In genomic region chr22:36822581-36822980, GRCh38 we compare ENCODE assay signal across 23 cellular contexts. TPM values are rescaled to one million over a fixed set of nuclear protein-coding genes. Genes with fewer than 3 reads are reported as not detected.
DNase-seq lines count a peak whose midpoint lies in the region; TF ChIP-seq lines count a peak whose summit lies in the region.
"Had no signal": no experiment of that assay in that cellular context is flagged by ENCODE, and none has a peak within 500 bp of the region (broad histone marks: within the 10 kb centered on the region; RNA-seq: fewer than 3 reads in every experiment).

No MANE protein-coding gene starts in this region.

- H3K27me3 ChIP-seq in H7 (ENCODE audit: control insufficient read depth, insufficient read depth, low read length) (peaks cover 14% of the 10 kb centered on the region), neural progenitor cell (peaks cover 29% of the 10 kb centered on the region), tibial nerve (peaks cover 0 to 58% of the 10 kb centered on the region in 2 donors)

- 62 to 64% methylated on average over 6 of the region's 6 CpGs for WGBS in tibial nerve, 2 donors

- TF ChIP-seq CTCF in neural progenitor cell (IDR thresholded peaks at IDR 0.05) (no peak), tibial nerve (IDR thresholded peaks at IDR 0.05) (no peak)

- no peaks in the 10 kb centered on the region for H4K20me1 ChIP-seq in neural progenitor cell (ENCODE audit: low read depth)

- H3K9me3 Mint-ChIP-seq in neural progenitor cell: no peaks in the 10 kb centered on the region
- no peaks in the 10 kb centered on the region for H3K9me3 Mint-ChIP-seq in activated naive CD8-positive, alpha-beta T cell treated with anti-CD3 and anti-CD28 coated beads for 36 hours
- H3K9me3 Mint-ChIP-seq: HFFc6 had no signal

- no peak for TF ChIP-seq POLR2A in tibial nerve (IDR thresholded peaks at IDR 0.05)

- H2AFZ ChIP-seq in neural progenitor cell (replicated peaks): no peak overlapping the region

- H3K4me3 ChIP-seq in H7 (ENCODE audit: insufficient read depth, low read depth, low read length) (no peak overlapping the region), neural progenitor cell (no peak overlapping the region), tibial nerve (no peak overlapping the region)
- H3K4me3 ChIP-seq: A549 had no signal

- H3K27me3 Mint-ChIP-seq in neural progenitor cell (ENCODE audit: insufficient read depth, low read depth): peaks cover 19% of the 10 kb centered on the region
- H3K27me3 Mint-ChIP-seq in activated naive CD8-positive, alpha-beta T cell treated with anti-CD3 and anti-CD28 coated beads for 36 hours: peaks cover 36% of the 10 kb centered on the region

- H3K36me3 ChIP-seq in H7 (replicated peaks; ENCODE audit: control insufficient read depth, insufficient read depth, low read length) (no peaks in the 10 kb centered on the region), neural progenitor cell (no peaks in the 10 kb centered on the region), tibial nerve (no peaks in the 10 kb centered on the region)

- H3K9ac ChIP-seq in neural progenitor cell: no peak overlapping the region

- no peak for TF ChIP-seq EP300 in tibial nerve (IDR thresholded peaks at IDR 0.05)

- no peak overlapping the region for H3K27ac ChIP-seq in neural progenitor cell
- no peak overlapping the region for H3K27ac ChIP-seq in tibial nerve
- H3K27ac ChIP-seq: A549, HL-60 had no signal

- H3K36me3 Mint-ChIP-seq in neural progenitor cell: no peaks in the 10 kb centered on the region
- H3K36me3 Mint-ChIP-seq in activated naive CD8-positive, alpha-beta T cell treated with anti-CD3 and anti-CD28 coated beads for 36 hours: no peaks in the 10 kb centered on the region

- DNase-seq in H7 (peak; percentile 69), dermis blood vessel endothelial cell (peak; percentile 28), islet precursor cell (peak; percentile 77), neural progenitor cell (ENCODE audit: low spot score) (peak; percentile 56), HK-2 (ENCODE audit: unreplicated experiment) (no peak), tibial nerve (ENCODE audit: low spot score in 2 of 2) (no peak)
- DNase-seq in activated naive CD8-positive, alpha-beta T cell treated with anti-CD3 and anti-CD28 coated beads for 36 hours: no peak
- DNase-seq: DMS53, HFFc6, KBM-7, NCI-H1092 treated with DMSO at 0.1 percent for 48 hours, NCI-H1436 treated with DMSO at 0.1 percent for 48 hours, NCI-H1930, NCI-H524 treated with DMSO at 0.1 percent for 48 hours, OCI-M1 had no signal

- H3K9me3 ChIP-seq in neural progenitor cell (ENCODE audit: low read depth): no peaks in the 10 kb centered on the region
- H3K9me3 ChIP-seq in tibial nerve: no peaks in the 10 kb centered on the region
- H3K9me3 ChIP-seq: A549 had no signal

- H3K4me1 ChIP-seq in neural progenitor cell (peaks cover 36% of the 10 kb centered on the region), tibial nerve (no peaks in the 10 kb centered on the region)
- H3K4me1 ChIP-seq: A549 had no signal

- peaks cover 33% of the 10 kb centered on the region for H3K4me1 Mint-ChIP-seq in neural progenitor cell
- peaks cover 1% of the 10 kb centered on the region for H3K4me1 Mint-ChIP-seq in activated naive CD8-positive, alpha-beta T cell treated with anti-CD3 and anti-CD28 coated beads for 36 hours
- H3K4me1 Mint-ChIP-seq: B cell had no signal

- H3K4me2 ChIP-seq in neural progenitor cell: peak overlapping the region; percentile 54
- H3K4me2 ChIP-seq: A549 had no signal

- H3F3A ChIP-seq in neural progenitor cell (ENCODE audit: low read depth): peaks cover 28% of the 10 kb centered on the region

- peak overlapping the region; percentile 34 for H3K27ac Mint-ChIP-seq in neural progenitor cell
- H3K27ac Mint-ChIP-seq in activated naive CD8-positive, alpha-beta T cell treated with anti-CD3 and anti-CD28 coated beads for 36 hours: no peak overlapping the region
- H3K27ac Mint-ChIP-seq: B cell, CD14-positive monocyte, HFFc6 had no signal

- H3K4me3 Mint-ChIP-seq in neural progenitor cell: no peak overlapping the region
- H3K4me3 Mint-ChIP-seq in activated naive CD8-positive, alpha-beta T cell treated with anti-CD3 and anti-CD28 coated beads for 36 hours: no peak overlapping the region
- H3K4me3 Mint-ChIP-seq: B cell, HFFc6 had no signal

- H3K79me2 ChIP-seq in neural progenitor cell (ENCODE audit: low read depth): no peaks in the 10 kb centered on the region

RNA-seq across cellular contexts. Expression of gene PVALB, which starts 5.7 kb away (rescaled TPM):
- 3.8 and 6.8 TPM in 2 replicates for total RNA-seq in H7 (2014; rRNA removed; shearing (Covaris generic))
- total RNA-seq in dermis blood vessel endothelial cell (not detected in 2 replicates), neural progenitor cell (ENCODE audit: low replicate concordance) (not detected in 2 replicates), tibial nerve (not detected)
- total RNA-seq in activated naive CD8-positive, alpha-beta T cell treated with anti-CD3 and anti-CD28 coated beads for 36 hours: not detected
- total RNA-seq: B cell, HepG2, HFFc6, HT-29, Right ventricle myocardium inferior, SK-MEL-5 had no signal

RNA-seq across cellular contexts. Expression of gene NCF4, which starts 38.2 kb away (rescaled TPM):
- total RNA-seq in H7 (2014; rRNA removed; shearing (Covaris generic)): not detected in 2 replicates
- 0.17 TPM in 1 of 2 replicates, not detected in the other for total RNA-seq in dermis blood vessel endothelial cell
- not detected in 2 replicates for total RNA-seq in neural progenitor cell (ENCODE audit: low replicate concordance)
- 10 to 100 TPM; 14.2 to 71.4 (median 17.2) TPM for total RNA-seq in tibial nerve
- 1 to 10 TPM; 2.3 to 2.5 TPM for total RNA-seq in activated naive CD8-positive, alpha-beta T cell treated with anti-CD3 and anti-CD28 coated beads for 36 hours
- total RNA-seq: HepG2, HFFc6, HT-29, SK-MEL-5 had no signal

RNA-seq across cellular contexts. Expression of gene IFT27, which starts 46.7 kb away (rescaled TPM):
- 20.2 and 30.1 TPM in 2 replicates for total RNA-seq in H7 (2014; rRNA removed; shearing (Covaris generic))
- total RNA-seq in dermis blood vessel endothelial cell (11.1 and 19.4 TPM in 2 replicates), neural progenitor cell (ENCODE audit: low replicate concordance) (31.7 and 37.1 TPM in 2 replicates), tibial nerve (10 to 100 TPM in 3 of 4 donors, 1 to 10 TPM in 1; 7.4 to 21.9 (median 14.3) TPM)
- total RNA-seq in activated naive CD8-positive, alpha-beta T cell treated with anti-CD3 and anti-CD28 coated beads for 36 hours: 10 to 100 TPM; 17.3 to 18.2 TPM

Comparison
In these comparisons a context has a peak if more than half of its experiments do, and no peak if none do; other contexts are left out.
1. DNase-seq: peak in H7 (single experiment), dermis blood vessel endothelial cell (single experiment), islet precursor cell (single experiment) and neural progenitor cell (single experiment); none in HK-2 (single experiment), tibial nerve (0 of 2) and activated naive CD8-positive, alpha-beta T cell treated with anti-CD3 and anti-CD28 coated beads for 36 hours (single experiment).
2. RNA of gene NCF4, which starts 38.2 kb away (total RNA-seq): 14.2 to 71.4 TPM in tibial nerve; 2.3 to 2.5 TPM in activated naive CD8-positive, alpha-beta T cell treated with anti-CD3 and anti-CD28 coated beads for 36 hours, 0.17 TPM in dermis blood vessel endothelial cell, not detected in H7 and not detected in neural progenitor cell; every median in the first group is over 4 times any median in the second.